In the genomic region with DNA sequence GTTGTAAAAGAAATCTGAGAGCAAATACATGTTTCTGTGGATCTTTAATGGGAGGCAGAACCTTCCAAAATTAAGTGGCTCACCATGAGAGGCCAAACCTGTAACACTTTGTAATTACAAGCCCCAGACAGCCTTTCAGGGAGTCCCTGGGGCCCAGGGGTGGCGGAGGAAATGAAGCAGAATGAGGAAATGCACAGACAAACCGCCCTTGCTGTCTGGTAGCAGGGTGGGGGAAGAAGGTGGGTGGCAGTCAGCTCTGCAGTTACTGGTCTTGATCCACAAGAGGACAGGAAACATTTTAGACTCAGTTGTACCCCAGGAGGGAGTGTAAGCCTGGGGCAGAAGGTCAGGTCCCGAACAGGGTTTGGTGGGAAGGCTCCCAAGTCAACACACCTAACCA, we compare ENCODE assay signal across 1 cellular context.
TF ChIP-seq lines count a peak whose summit lies in the region.

No MANE protein-coding gene starts in this region.

TF ChIP-seq in SK-N-SH, 30 proteins besides CTCF, POLR2A, EP300 and RAD21 (continued from another document):
- no peak for TF ChIP-seq SMC3 (IDR thresholded peaks at IDR 0.05; ENCODE audit: low read depth, low read length)
- no peak for TF ChIP-seq RCOR1 (IDR thresholded peaks at IDR 0.05; ENCODE audit: low read length)
- TF ChIP-seq NFIC (IDR thresholded peaks at IDR 0.05; ENCODE audit: borderline replicate concordance): no peak
- no peak for TF ChIP-seq POLR2AphosphoS5 (IDR thresholded peaks at IDR 0.05; ENCODE audit: low read depth, low read length)
- no peak for TF ChIP-seq MAX (IDR thresholded peaks at IDR 0.05; ENCODE audit: low read depth)
TF ChIP-seq in SK-N-SH: peak in this region for 0.
